In genomic region chr17:57949649-57950048, GRCh38 we compare ENCODE assay signal across 8 cellular contexts. TPM values are rescaled to one million over a fixed set of nuclear protein-coding genes. Genes with fewer than 3 reads are reported as not detected.
A peak's percentile ranks its signal among the peaks of the same experiment; 100 is the strongest.
DNase-seq lines count a peak whose midpoint lies in the region; ATAC-seq and TF ChIP-seq lines count a peak whose summit lies in the region.

No MANE protein-coding gene starts in this region.

- H2AK5ac ChIP-seq in trophoblast cell (ENCODE audit: low read length), result peak overlapping the region; percentile 72

- H3K4me2 ChIP-seq in trophoblast cell (ENCODE audit: low read length), result no peak overlapping the region

- H3K4ac ChIP-seq in trophoblast cell (ENCODE audit: low read depth, low read length), result peak overlapping the region; percentile 56

- DNase-seq in AG10803 (ENCODE audit: low read depth) (peak; percentile 29), OCI-M1 (lab: John Stamatoyannopoulos, UW) (peak; percentile 38), esophagus squamous epithelium (lab: John Stamatoyannopoulos, UW) (no peak), trophoblast cell (no peak), C1 segment of cervical spinal cord (lab: John Stamatoyannopoulos, UW) (no peak), NCI-H2227 (lab: John Stamatoyannopoulos, UW; ENCODE audit: unreplicated experiment) (no peak)
- no peak for DNase-seq in stimulated activated CD4-positive, alpha-beta T cell treated with anti-CD3 and anti-CD28 coated beads, Interleukin-12 subunit alpha, Interleukin-12 subunit beta, amount 100 ng/mL, for 4 hours

- H2BK12ac ChIP-seq in trophoblast cell (ENCODE audit: low read length), result peak overlapping the region; percentile 73

- no peaks in the 10 kb centered on the region for H3K27me3 ChIP-seq in esophagus squamous epithelium
- H3K27me3 ChIP-seq in trophoblast cell (ENCODE audit: insufficient read depth, low read length), result no peaks in the 10 kb centered on the region

- WGBS in esophagus squamous epithelium, 2 donors, result 48 to 61% methylated on average over 3 to 5 of the region's 5 CpGs
- no CpG with 5 or more reads among the region's 5 CpGs for WGBS in trophoblast cell (ENCODE audit: extremely low coverage, insufficient coverage, insufficient read length)

- no peak for TF ChIP-seq POLR2A in esophagus squamous epithelium (IDR thresholded peaks at IDR 0.05)

- H3K36me3 ChIP-seq in esophagus squamous epithelium (no peaks in the 10 kb centered on the region), trophoblast cell (ENCODE audit: control insufficient read depth in 1 of 2, insufficient read depth in 2 of 2, low read length in 2 of 2) (no peaks in the 10 kb centered on the region)

- H2BK120ac ChIP-seq in trophoblast cell (ENCODE audit: insufficient read depth, low read length, poor library complexity), result peak overlapping the region; percentile 30

- H3K9me3 ChIP-seq in esophagus squamous epithelium (no peaks in the 10 kb centered on the region), trophoblast cell (ENCODE audit: insufficient read depth, low read depth, low read length) (peaks cover 1% of the 10 kb centered on the region)

- H3K4me1 ChIP-seq in esophagus squamous epithelium (peaks cover 71 to 100% (median 82%) of the 10 kb centered on the region in 3 donors), trophoblast cell (ENCODE audit: control insufficient read depth in 1 of 2, insufficient read depth in 2 of 2, low read length in 2 of 2) (peaks cover 35 to 43% of the 10 kb centered on the region in 2 experiments)

- no peak overlapping the region for H2AFZ ChIP-seq in trophoblast cell (ENCODE audit: insufficient read depth, low read length, poor library complexity)

- H3K23ac ChIP-seq in trophoblast cell (ENCODE audit: low read length), result no peak overlapping the region

- ATAC-seq in HG03521 (IDR thresholded peaks at IDR 0.05; ENCODE audit: unreplicated experiment), result no peak

- H3K79me2 ChIP-seq in trophoblast cell (ENCODE audit: control insufficient read depth, insufficient read depth, low read length, poor library complexity), result peaks cover 4% of the 10 kb centered on the region

- H3K79me1 ChIP-seq in trophoblast cell (ENCODE audit: low read length), result peaks cover 20% of the 10 kb centered on the region

- H3K4me3 ChIP-seq in AG10803 (ENCODE audit: low read length) (no peak overlapping the region), esophagus squamous epithelium (no peak overlapping the region), trophoblast cell (ENCODE audit: low read depth, low read length) (no peak overlapping the region)

- no peak overlapping the region for H4K91ac ChIP-seq in trophoblast cell (ENCODE audit: low read depth, low read length)

- H4K8ac ChIP-seq in trophoblast cell (ENCODE audit: low read depth, low read length), result no peak overlapping the region

- TF ChIP-seq CTCF in AG10803 (conservative IDR thresholded peaks at IDR 0.05; ENCODE audit: low read length) (no peak), esophagus squamous epithelium (IDR thresholded peaks at IDR 0.05) (no peak)

- intact Hi-C loops in esophagus squamous epithelium (cut with DNase I), result loop anchor here (10.0 kb wide), 3 partner anchors 45 to 85 kb away; no protein-coding TSS in a partner anchor

- H3K14ac ChIP-seq in trophoblast cell (ENCODE audit: low read length), result peak overlapping the region; percentile 53

- no peak overlapping the region for H2BK5ac ChIP-seq in trophoblast cell (ENCODE audit: low read depth, low read length, poor library complexity)

- H4K12ac ChIP-seq in trophoblast cell (ENCODE audit: low read depth, low read length), result no peak overlapping the region

- H3K18ac ChIP-seq in trophoblast cell (ENCODE audit: low read length), result peak overlapping the region; percentile 81

- H3K9ac ChIP-seq in trophoblast cell (ENCODE audit: low read length), result no peak overlapping the region

- peak overlapping the region; percentile 86 to 98 (median 94) for H3K27ac ChIP-seq in esophagus squamous epithelium
- no peak overlapping the region for H3K27ac ChIP-seq in trophoblast cell (ENCODE audit: low read depth, low read length)

RNA-seq across cellular contexts. Expression of gene CUEDC1, which starts 5.6 kb away (rescaled TPM):
- 10 to 100 TPM in 3 of 4 donors, 1 to 10 TPM in 1; 7.4 to 27.3 (median 18.4) TPM for total RNA-seq in esophagus squamous epithelium
- polyA plus RNA-seq in trophoblast cell (2013), result 12.4 and 13.0 TPM in 2 replicates

RNA-seq across cellular contexts. Expression of gene VEZF1, which starts 38.4 kb away (rescaled TPM):
- total RNA-seq in esophagus squamous epithelium, result 10 to 100 TPM; 20.3 to 61.4 (median 27.4) TPM
- polyA plus RNA-seq in trophoblast cell (2013), result 36.2 and 37.1 TPM in 2 replicates

RNA-seq across cellular contexts. Expression of gene SRSF1, which starts 57.4 kb away (rescaled TPM):
- 100 to 1,000 TPM; 134 to 223 (median 200) TPM for total RNA-seq in esophagus squamous epithelium
- 176 and 177 TPM in 2 replicates for polyA plus RNA-seq in trophoblast cell (2013)

Comparison
In these comparisons a context has a peak if more than half of its experiments do, and no peak if none do; other contexts are left out.
1. DNase-seq: peak in AG10803 (single experiment) and OCI-M1 (single experiment); none in esophagus squamous epithelium (single experiment), trophoblast cell (0 of 2), stimulated activated CD4-positive, alpha-beta T cell treated with anti-CD3 and anti-CD28 coated beads, Interleukin-12 subunit alpha, Interleukin-12 subunit beta, amount 100 ng/mL, for 4 hours (single experiment), C1 segment of cervical spinal cord (0 of 14) and NCI-H2227 (single experiment).